In genomic region chr5:6218517-6218916, GRCh38 we compare ENCODE assay signal across 8 cellular contexts.
"Had no signal": no experiment of that assay in that cellular context is flagged by ENCODE, and none has a peak within 500 bp of the region (broad histone marks: within the 10 kb centered on the region; RNA-seq: fewer than 3 reads in every experiment).

No MANE protein-coding gene starts in this region.

- DNase-seq: GDM1, GF-D8 had no signal

- FAIRE-seq: G401.6, GM12878, GM12891, GM12892, GM18507, GM19239 had no signal

- ATAC-seq: GM12878 had no signal

- H3K4me3 ChIP-seq: GM12878 had no signal
